ENCODE assay signal across 28 cellular contexts in genomic region chr1:104785575-104786187, GRCh38.
"Had no signal": no experiment of that assay in that cellular context is flagged by ENCODE, and none has a peak within 500 bp of the region (broad histone marks: within the 10 kb centered on the region; RNA-seq: fewer than 3 reads in every experiment).

No MANE protein-coding gene starts in this region.

- H3K4me3 ChIP-seq: neural progenitor cell, ovary, psoas muscle, skin epidermis, smooth muscle cell, spleen, stomach, thoracic aorta, thyroid gland, tibial nerve, upper lobe of left lung, vagina had no signal

- FAIRE-seq: urothelium cell line had no signal

- H3K27me3 ChIP-seq: neural progenitor cell, ovary, spleen, stomach, thyroid gland, tibial nerve, upper lobe of left lung, vagina had no signal

- ATAC-seq: naive thymus-derived CD4-positive, alpha-beta T cell; natural killer cell; psoas muscle; right cardiac atrium; sciatic nerve; stimulated activated memory B cell treated with anti-CD40 and anti-IgM and Interleukin-4, amounts not matched to agents 10 μg/mL and 1 μg/mL and 100 μg/mL, for 72 hours had no signal

- H3K4me1 ChIP-seq: neural progenitor cell, parathyroid adenoma, psoas muscle, spleen, stomach, thyroid gland, tibial nerve, upper lobe of left lung, vagina had no signal

- H2AFZ ChIP-seq: neural progenitor cell, parathyroid adenoma had no signal

- H3K79me2 ChIP-seq: parathyroid adenoma had no signal

- H3K27ac ChIP-seq: neural progenitor cell, ovary, parathyroid adenoma, psoas muscle, skin epidermis, spleen, stomach, thoracic aorta, thyroid gland, tibial nerve, upper lobe of left lung, vagina had no signal

- DNase-seq: naive thymus-derived CD4-positive, alpha-beta T cell; natural killer cell; occipital lobe; ovary; posterior cingulate gyrus; psoas muscle; right cardiac atrium; spleen; stimulated activated CD4-positive, alpha-beta T cell treated with anti-CD3 and anti-CD28 coated beads, Interleukin-12 subunit alpha, Interleukin-12 subunit beta, amount 100 ng/mL, for 4 hours; stimulated activated CD4-positive, alpha-beta T cell treated with anti-CD3 and anti-CD28 coated beads, Interleukin-1b, Interleukin-23, amount 100 ng/mL, for 48 hours; stimulated activated CD4-positive, alpha-beta T cell treated with anti-CD3 and anti-CD28 coated beads, Interleukin-4, amount 100 ng/mL, for 1 hour; stimulated activated CD4-positive, alpha-beta T cell treated with anti-CD3 and anti-CD28 coated beads, Interleukin-4, amount 100 ng/mL, for 4 hours; stimulated activated CD8-positive, alpha-beta memory T cell treated with anti-CD3 and anti-CD28 coated beads, Interleukin-4, amount 100 ng/mL, for 48 hours; stimulated activated naive CD4-positive, alpha-beta T cell treated with Interleukin-2 at 50 U/mL for 16 hours; stomach; thyroid gland; trophoblast cell; upper lobe of left lung had no signal

- H3K9me3 ChIP-seq: ovary, psoas muscle, thoracic aorta, thyroid gland, tibial nerve, upper lobe of left lung, vagina had no signal

- H3K4me2 ChIP-seq: neural progenitor cell, smooth muscle cell had no signal

- H3K36me3 ChIP-seq: neural progenitor cell, ovary, spleen, stomach, thoracic aorta, thyroid gland, tibial nerve, upper lobe of left lung, vagina had no signal

- H3K9ac ChIP-seq: neural progenitor cell, parathyroid adenoma had no signal
